Comparison of ENCODE assay signal across 20 cellular contexts in genomic region chr17:66739553-66739952, GRCh38.
"Had no signal": no experiment of that assay in that cellular context is flagged by ENCODE, and none has a peak within 500 bp of the region (broad histone marks: within the 10 kb centered on the region; RNA-seq: fewer than 3 reads in every experiment).

No MANE protein-coding gene starts in this region.

- H3K4me3 ChIP-seq: esophagus squamous epithelium, gastroesophageal sphincter, left ventricle myocardium inferior, lower lobe of right lung, psoas muscle, testis, tibial nerve had no signal

- H3K27ac ChIP-seq: esophagus squamous epithelium, gastroesophageal sphincter, left ventricle myocardium inferior, lower lobe of right lung, parathyroid adenoma, psoas muscle, testis, tibial nerve had no signal

- H3K27me3 Mint-ChIP-seq: dendritic cell treated with granulocyte-macrophage colony-stimulating factor and Interleukin-4, amounts not matched to agents 40 ng/mL and 50 ng/mL, for 4 days; effector memory CD8-positive, alpha-beta T cell; stimulated activated naive CD8-positive, alpha-beta T cell treated with anti-CD3 and anti-CD28 coated beads, Interleukin-15, Interleukin-2, amounts not matched to agents 100 ng/mL and 50 ng/mL, for 24 hours had no signal

- H3K27me3 ChIP-seq: esophagus squamous epithelium, gastroesophageal sphincter, testis, tibial nerve had no signal

- H3K4me1 Mint-ChIP-seq: immature natural killer cell, memory B cell had no signal

- H3K27ac Mint-ChIP-seq: dendritic cell treated with granulocyte-macrophage colony-stimulating factor and Interleukin-4, amounts not matched to agents 40 ng/mL and 50 ng/mL, for 4 days; effector memory CD8-positive, alpha-beta T cell; immature natural killer cell; memory B cell; nephron had no signal

- H3K4me3 Mint-ChIP-seq: dendritic cell treated with granulocyte-macrophage colony-stimulating factor and Interleukin-4, amounts not matched to agents 40 ng/mL and 50 ng/mL, for 4 days; effector memory CD8-positive, alpha-beta T cell; immature natural killer cell; memory B cell; nephron; stimulated activated naive CD8-positive, alpha-beta T cell treated with anti-CD3 and anti-CD28 coated beads, Interleukin-15, Interleukin-2, amounts not matched to agents 100 ng/mL and 50 ng/mL, for 24 hours had no signal

- H3K4me1 ChIP-seq: esophagus squamous epithelium, gastroesophageal sphincter, lower lobe of right lung, parathyroid adenoma, psoas muscle, testis, tibial nerve had no signal

- H3K9me3 Mint-ChIP-seq: dendritic cell treated with granulocyte-macrophage colony-stimulating factor and Interleukin-4, amounts not matched to agents 40 ng/mL and 50 ng/mL, for 4 days; effector memory CD8-positive, alpha-beta T cell; immature natural killer cell; memory B cell; nephron; stimulated activated naive CD8-positive, alpha-beta T cell treated with anti-CD3 and anti-CD28 coated beads, Interleukin-15, Interleukin-2, amounts not matched to agents 100 ng/mL and 50 ng/mL, for 24 hours had no signal

- H3K9me3 ChIP-seq: esophagus squamous epithelium, gastroesophageal sphincter, left ventricle myocardium inferior, lower lobe of right lung, psoas muscle, testis, tibial nerve had no signal

- DNase-seq: cerebellar nuclear complex; effector memory CD8-positive, alpha-beta T cell; esophagus squamous epithelium; foreskin fibroblast; glutamatergic neuron; immature natural killer cell; left ventricle myocardium inferior; lower lobe of right lung; midbrain; psoas muscle; small intestine; stimulated activated CD4-positive, alpha-beta T cell treated with anti-CD3 and anti-CD28 coated beads, Interleukin-12 subunit alpha, Interleukin-12 subunit beta, amount 100 ng/mL, for 4 hours; testis had no signal

- ATAC-seq: effector memory CD8-positive, alpha-beta T cell; gastroesophageal sphincter; lower lobe of right lung; psoas muscle had no signal

- H3K36me3 Mint-ChIP-seq: memory B cell had no signal
